In the genomic region with DNA sequence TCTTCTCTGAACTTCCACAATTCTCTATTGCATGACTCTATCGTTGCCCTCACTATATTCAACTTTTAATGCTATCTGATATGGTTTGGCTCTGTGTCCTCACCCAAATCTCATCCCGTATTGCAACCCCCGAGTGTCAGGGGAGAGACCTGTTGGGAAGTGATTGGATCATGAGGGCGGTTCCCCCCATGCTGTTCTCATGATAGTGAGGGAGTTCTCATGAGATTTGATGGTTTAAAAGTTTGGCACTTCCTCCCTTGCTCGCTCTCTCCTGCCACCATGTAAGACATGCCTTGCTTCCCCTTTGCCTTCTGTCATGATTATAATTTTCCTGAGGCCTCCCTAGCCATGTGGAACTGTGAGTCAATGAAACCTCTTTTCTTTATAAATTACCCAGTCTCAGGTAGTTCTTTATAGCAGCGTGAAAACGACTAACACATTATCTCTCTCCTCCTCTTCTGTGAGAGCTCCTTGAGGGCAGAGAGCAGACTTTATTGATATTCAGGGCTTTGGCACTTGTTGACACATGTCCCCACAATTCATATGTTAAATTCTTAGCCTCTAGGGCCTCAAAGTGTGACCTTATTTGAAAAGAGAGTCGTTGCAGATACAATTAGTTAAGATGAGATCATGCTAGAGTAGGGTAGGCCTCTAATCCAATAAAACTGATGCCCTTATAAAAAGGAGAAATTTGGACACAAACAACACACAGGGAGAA, we compare ENCODE assay signal across 1 cellular context.
TF ChIP-seq lines count a peak whose summit lies in the region.

No MANE protein-coding gene starts in this region.

TF ChIP-seq in WTC11, 78 proteins besides CTCF, POLR2A, EP300 and RAD21 (continued from another document):
- TF ChIP-seq, protein P1, sequence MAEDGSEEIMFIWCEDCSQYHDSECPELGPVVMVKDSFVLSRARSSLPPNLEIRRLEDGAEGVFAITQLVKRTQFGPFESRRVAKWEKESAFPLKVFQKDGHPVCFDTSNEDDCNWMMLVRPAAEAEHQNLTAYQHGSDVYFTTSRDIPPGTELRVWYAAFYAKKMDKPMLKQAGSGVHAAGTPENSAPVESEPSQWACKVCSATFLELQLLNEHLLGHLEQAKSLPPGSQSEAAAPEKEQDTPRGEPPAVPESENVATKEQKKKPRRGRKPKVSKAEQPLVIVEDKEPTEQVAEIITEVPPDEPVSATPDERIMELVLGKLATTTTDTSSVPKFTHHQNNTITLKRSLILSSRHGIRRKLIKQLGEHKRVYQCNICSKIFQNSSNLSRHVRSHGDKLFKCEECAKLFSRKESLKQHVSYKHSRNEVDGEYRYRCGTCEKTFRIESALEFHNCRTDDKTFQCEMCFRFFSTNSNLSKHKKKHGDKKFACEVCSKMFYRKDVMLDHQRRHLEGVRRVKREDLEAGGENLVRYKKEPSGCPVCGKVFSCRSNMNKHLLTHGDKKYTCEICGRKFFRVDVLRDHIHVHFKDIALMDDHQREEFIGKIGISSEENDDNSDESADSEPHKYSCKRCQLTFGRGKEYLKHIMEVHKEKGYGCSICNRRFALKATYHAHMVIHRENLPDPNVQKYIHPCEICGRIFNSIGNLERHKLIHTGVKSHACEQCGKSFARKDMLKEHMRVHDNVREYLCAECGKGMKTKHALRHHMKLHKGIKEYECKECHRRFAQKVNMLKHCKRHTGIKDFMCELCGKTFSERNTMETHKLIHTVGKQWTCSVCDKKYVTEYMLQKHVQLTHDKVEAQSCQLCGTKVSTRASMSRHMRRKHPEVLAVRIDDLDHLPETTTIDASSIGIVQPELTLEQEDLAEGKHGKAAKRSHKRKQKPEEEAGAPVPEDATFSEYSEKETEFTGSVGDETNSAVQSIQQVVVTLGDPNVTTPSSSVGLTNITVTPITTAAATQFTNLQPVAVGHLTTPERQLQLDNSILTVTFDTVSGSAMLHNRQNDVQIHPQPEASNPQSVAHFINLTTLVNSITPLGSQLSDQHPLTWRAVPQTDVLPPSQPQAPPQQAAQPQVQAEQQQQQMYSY (CRISPR knock-in tag; IDR thresholded peaks at IDR 0.05) = no peak
- TF ChIP-seq JAZF1 (CRISPR knock-in tag; IDR thresholded peaks at IDR 0.05) (no peak), PRRX2 (CRISPR knock-in tag; IDR thresholded peaks at IDR 0.05) (no peak), RELA (CRISPR knock-in tag; IDR thresholded peaks at IDR 0.05; ENCODE audit: borderline replicate concordance) (no peak)
- TF ChIP-seq, protein P2, sequence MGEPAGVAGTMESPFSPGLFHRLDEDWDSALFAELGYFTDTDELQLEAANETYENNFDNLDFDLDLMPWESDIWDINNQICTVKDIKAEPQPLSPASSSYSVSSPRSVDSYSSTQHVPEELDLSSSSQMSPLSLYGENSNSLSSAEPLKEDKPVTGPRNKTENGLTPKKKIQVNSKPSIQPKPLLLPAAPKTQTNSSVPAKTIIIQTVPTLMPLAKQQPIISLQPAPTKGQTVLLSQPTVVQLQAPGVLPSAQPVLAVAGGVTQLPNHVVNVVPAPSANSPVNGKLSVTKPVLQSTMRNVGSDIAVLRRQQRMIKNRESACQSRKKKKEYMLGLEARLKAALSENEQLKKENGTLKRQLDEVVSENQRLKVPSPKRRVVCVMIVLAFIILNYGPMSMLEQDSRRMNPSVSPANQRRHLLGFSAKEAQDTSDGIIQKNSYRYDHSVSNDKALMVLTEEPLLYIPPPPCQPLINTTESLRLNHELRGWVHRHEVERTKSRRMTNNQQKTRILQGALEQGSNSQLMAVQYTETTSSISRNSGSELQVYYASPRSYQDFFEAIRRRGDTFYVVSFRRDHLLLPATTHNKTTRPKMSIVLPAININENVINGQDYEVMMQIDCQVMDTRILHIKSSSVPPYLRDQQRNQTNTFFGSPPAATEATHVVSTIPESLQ (CRISPR knock-in tag; IDR thresholded peaks at IDR 0.05) = no peak
